Comparison of ENCODE assay signal across 13 cellular contexts in the genomic region with DNA sequence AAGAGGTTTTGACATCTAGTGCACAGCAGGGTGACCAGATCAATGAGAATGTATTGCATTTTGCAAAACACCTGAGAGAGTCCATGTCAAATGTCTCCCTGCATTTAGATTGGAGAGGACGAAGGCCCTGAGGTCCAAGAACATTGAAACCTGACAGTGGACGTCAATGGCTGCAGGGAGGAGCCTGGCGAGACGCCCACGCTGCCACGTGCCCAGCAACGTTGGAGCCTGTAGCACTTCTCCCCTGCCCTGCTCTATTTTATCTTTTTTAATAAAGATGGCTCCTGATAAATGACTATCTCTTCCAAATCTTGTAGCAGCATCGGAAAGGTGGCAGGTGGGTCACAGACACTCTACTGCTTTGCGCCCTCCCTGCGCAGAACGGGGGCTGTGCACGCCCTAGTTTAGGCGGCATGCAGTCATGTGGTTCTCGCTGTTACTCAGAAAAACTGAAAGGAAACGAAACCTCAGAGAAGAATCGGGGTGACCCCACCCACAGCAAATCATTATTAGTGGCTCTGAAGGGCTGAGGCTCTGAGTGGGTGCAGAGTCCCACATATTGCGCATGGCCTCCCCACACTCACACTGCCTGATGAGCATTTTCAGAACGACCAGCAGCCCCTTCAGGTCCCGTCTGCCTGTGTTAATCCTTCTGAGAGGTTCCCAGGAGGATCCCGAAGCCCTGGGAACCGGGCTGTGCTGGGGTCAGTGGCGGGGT.
DNase-seq lines count a peak whose midpoint lies in the region; ATAC-seq and TF ChIP-seq lines count a peak whose summit lies in the region.
"Had no signal": no experiment of that assay in that cellular context is flagged by ENCODE, and none has a peak within 500 bp of the region (broad histone marks: within the 10 kb centered on the region; RNA-seq: fewer than 3 reads in every experiment).

No MANE protein-coding gene starts in this region.

- H3K9me3 Mint-ChIP-seq in activated naive CD8-positive, alpha-beta T cell treated with anti-CD3 and anti-CD28 coated beads, Interleukin-2, amount 10 ng/mL, durations not matched to agents 7 days and 5 days: no peaks in the 10 kb centered on the region
- no peaks in the 10 kb centered on the region for H3K9me3 Mint-ChIP-seq in activated naive CD8-positive, alpha-beta T cell treated with anti-CD3 and anti-CD28 coated beads, Interleukin-2, amount 50 U/mL, for 24 hours

- H3K4me3 Mint-ChIP-seq in activated naive CD8-positive, alpha-beta T cell treated with anti-CD3 and anti-CD28 coated beads, Interleukin-2, amount 10 ng/mL, durations not matched to agents 7 days and 5 days: no peak overlapping the region
- H3K4me3 Mint-ChIP-seq in activated naive CD8-positive, alpha-beta T cell treated with anti-CD3 and anti-CD28 coated beads, Interleukin-2, amount 50 U/mL, for 24 hours: no peak overlapping the region
- H3K4me3 Mint-ChIP-seq in T-helper 17 cell: peak overlapping the region; percentile 86

- no peaks in the 10 kb centered on the region for H3K36me3 Mint-ChIP-seq in activated naive CD8-positive, alpha-beta T cell treated with anti-CD3 and anti-CD28 coated beads, Interleukin-2, amount 10 ng/mL, durations not matched to agents 7 days and 5 days
- no peaks in the 10 kb centered on the region for H3K36me3 Mint-ChIP-seq in activated naive CD8-positive, alpha-beta T cell treated with anti-CD3 and anti-CD28 coated beads, Interleukin-2, amount 50 U/mL, for 24 hours (ENCODE audit: low read depth)
- no peaks in the 10 kb centered on the region for H3K36me3 Mint-ChIP-seq in T-helper 17 cell (ENCODE audit: low read depth)

- no peak for ATAC-seq in activated naive CD8-positive, alpha-beta T cell treated with anti-CD3 and anti-CD28 coated beads, Interleukin-2, amount 10 ng/mL, durations not matched to agents 7 days and 5 days (ENCODE audit: low read depth)
- no peak for ATAC-seq in activated naive CD8-positive, alpha-beta T cell treated with anti-CD3 and anti-CD28 coated beads, Interleukin-2, amount 50 U/mL, for 24 hours
- ATAC-seq in T-helper 17 cell: peak; percentile 82
- no peak for ATAC-seq in GM19463 (IDR thresholded peaks at IDR 0.05; ENCODE audit: unreplicated experiment)
- ATAC-seq in HG02610 (IDR thresholded peaks at IDR 0.05; ENCODE audit: unreplicated experiment): no peak
- ATAC-seq in gastroesophageal sphincter: no peak

- peaks cover 4% of the 10 kb centered on the region for H3K27me3 Mint-ChIP-seq in activated naive CD8-positive, alpha-beta T cell treated with anti-CD3 and anti-CD28 coated beads, Interleukin-2, amount 10 ng/mL, durations not matched to agents 7 days and 5 days
- no peaks in the 10 kb centered on the region for H3K27me3 Mint-ChIP-seq in activated naive CD8-positive, alpha-beta T cell treated with anti-CD3 and anti-CD28 coated beads, Interleukin-2, amount 50 U/mL, for 24 hours
- H3K27me3 Mint-ChIP-seq in T-helper 17 cell: no peaks in the 10 kb centered on the region

- peaks cover 9% of the 10 kb centered on the region for H3K27me3 ChIP-seq in gastroesophageal sphincter

- H3K4me1 Mint-ChIP-seq in activated naive CD8-positive, alpha-beta T cell treated with anti-CD3 and anti-CD28 coated beads, Interleukin-2, amount 10 ng/mL, durations not matched to agents 7 days and 5 days: no peaks in the 10 kb centered on the region
- no peaks in the 10 kb centered on the region for H3K4me1 Mint-ChIP-seq in activated naive CD8-positive, alpha-beta T cell treated with anti-CD3 and anti-CD28 coated beads, Interleukin-2, amount 50 U/mL, for 24 hours
- H3K4me1 Mint-ChIP-seq in T-helper 17 cell: peaks cover 30% of the 10 kb centered on the region

- TF ChIP-seq CTCF in gastroesophageal sphincter (IDR thresholded peaks at IDR 0.05): no peak

- no peaks in the 10 kb centered on the region for H3K36me3 ChIP-seq in gastroesophageal sphincter

- H3K27ac ChIP-seq in gastroesophageal sphincter: no peak overlapping the region

- H3K9me3 ChIP-seq in T-helper 17 cell (ENCODE audit: control insufficient read depth, low read length, poor library complexity, severe bottlenecking): no peaks in the 10 kb centered on the region
- H3K9me3 ChIP-seq in gastroesophageal sphincter: no peaks in the 10 kb centered on the region

- no peak for TF ChIP-seq POLR2A in gastroesophageal sphincter (IDR thresholded peaks at IDR 0.05)

- H3K4me3 ChIP-seq in gastroesophageal sphincter: no peak overlapping the region

- DNase-seq in activated naive CD8-positive, alpha-beta T cell treated with anti-CD3 and anti-CD28 coated beads, Interleukin-2, amount 10 ng/mL, durations not matched to agents 7 days and 5 days: no peak
- no peak for DNase-seq in activated naive CD8-positive, alpha-beta T cell treated with anti-CD3 and anti-CD28 coated beads, Interleukin-2, amount 50 U/mL, for 24 hours
- peak in 1 of 3 donors; percentile 16 for DNase-seq in T-helper 17 cell
- DNase-seq in islet precursor cell: peak; percentile 41
- DNase-seq: AML-193, GF-D8, MV-4-11, NCI-H1436 treated with DMSO at 0.1 percent for 48 hours, NCI-H2081, SHP77 treated with DMSO at 0.1 percent for 48 hours had no signal

- POLR2A ChIA-PET in activated naive CD8-positive, alpha-beta T cell treated with anti-CD3 and anti-CD28 coated beads, Interleukin-2, amount 10 ng/mL, durations not matched to agents 7 days and 5 days (lab: Charles Lee): no interaction called here

- peak overlapping the region; percentile 56 for H3K27ac Mint-ChIP-seq in activated naive CD8-positive, alpha-beta T cell treated with anti-CD3 and anti-CD28 coated beads, Interleukin-2, amount 10 ng/mL, durations not matched to agents 7 days and 5 days
- no peak overlapping the region for H3K27ac Mint-ChIP-seq in activated naive CD8-positive, alpha-beta T cell treated with anti-CD3 and anti-CD28 coated beads, Interleukin-2, amount 50 U/mL, for 24 hours
- peak overlapping the region; percentile 92 for H3K27ac Mint-ChIP-seq in T-helper 17 cell

- H3K4me1 ChIP-seq in gastroesophageal sphincter: no peaks in the 10 kb centered on the region

- 81 to 88% methylated on average over 12 to 15 of the region's 22 CpGs for WGBS in gastroesophageal sphincter (ENCODE audit: low coverage in 1 of 2), 2 donors

- TF ChIP-seq EP300 in gastroesophageal sphincter (IDR thresholded peaks at IDR 0.05): no peak
